ENCODE assay signal across 23 cellular contexts in the genomic region with DNA sequence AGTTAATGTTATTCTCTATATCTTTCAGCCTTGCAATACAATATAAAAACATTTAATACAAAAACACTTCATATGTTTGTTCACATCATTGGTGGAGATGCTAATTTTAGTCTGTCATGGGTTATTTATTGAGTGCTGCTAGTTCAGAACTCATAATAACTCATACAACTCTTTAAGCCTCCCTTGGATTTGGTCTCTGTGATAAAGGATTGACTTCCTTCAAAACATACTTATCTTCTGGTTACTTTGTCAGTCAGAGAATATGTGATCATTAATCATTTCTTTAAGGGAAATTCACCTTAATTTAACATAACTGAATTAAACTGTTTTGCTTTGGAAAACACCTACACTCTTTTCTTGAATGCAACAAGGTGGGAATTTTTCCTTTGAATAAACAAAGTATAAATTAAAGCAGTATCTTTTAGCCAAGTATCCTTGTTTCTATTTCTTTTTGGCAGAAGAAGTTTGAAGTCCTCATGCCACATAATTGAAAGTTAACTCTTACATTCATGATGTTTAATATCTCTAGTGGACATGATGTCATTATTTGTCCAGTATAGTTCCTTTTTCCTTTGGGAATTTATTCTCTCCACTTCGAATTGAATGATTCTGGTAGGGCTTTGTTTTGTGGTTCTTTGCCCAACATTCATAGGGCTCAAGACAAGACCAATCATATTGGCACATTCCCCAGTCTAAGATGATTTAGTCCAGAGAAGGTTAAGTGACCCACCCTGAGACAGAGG.
"Had no signal": no experiment of that assay in that cellular context is flagged by ENCODE, and none has a peak within 500 bp of the region (broad histone marks: within the 10 kb centered on the region; RNA-seq: fewer than 3 reads in every experiment).

No MANE protein-coding gene starts in this region.

- H3K27ac Mint-ChIP-seq: IgD-negative memory B cell had no signal

- H3K4me1 Mint-ChIP-seq: IgD-negative memory B cell had no signal

- H3K9me3 Mint-ChIP-seq: IgD-negative memory B cell had no signal

- ATAC-seq: Panc1, PC-3 had no signal

- H3K27ac ChIP-seq: RWPE1 had no signal

- H3K4me3 Mint-ChIP-seq: IgD-negative memory B cell had no signal

- DNase-seq: KBM-7, MV-4-11, NCI-H1048, NCI-H1105, NCI-H1417, NCI-H1436 treated with DMSO at 0.1 percent for 48 hours, NCI-H1694, NCI-H187 treated with DMSO at 0.1 percent for 48 hours, NCI-H2029 treated with DMSO at 0.1 percent for 48 hours, NCI-H2107, NCI-H2227 treated with DMSO at 0.1 percent for 48 hours, NCI-H446, NCI-H510A, NCI-H524 treated with DMSO at 0.1 percent for 48 hours, NCI-H69, NCI-H774, PC-3, SHP77, SK-N-SH, SW 1271 had no signal

- H3K27me3 Mint-ChIP-seq: IgD-negative memory B cell had no signal

- H3K9me3 ChIP-seq: SK-N-SH had no signal
